Comparison of ENCODE assay signal across 13 cellular contexts in the genomic region with DNA sequence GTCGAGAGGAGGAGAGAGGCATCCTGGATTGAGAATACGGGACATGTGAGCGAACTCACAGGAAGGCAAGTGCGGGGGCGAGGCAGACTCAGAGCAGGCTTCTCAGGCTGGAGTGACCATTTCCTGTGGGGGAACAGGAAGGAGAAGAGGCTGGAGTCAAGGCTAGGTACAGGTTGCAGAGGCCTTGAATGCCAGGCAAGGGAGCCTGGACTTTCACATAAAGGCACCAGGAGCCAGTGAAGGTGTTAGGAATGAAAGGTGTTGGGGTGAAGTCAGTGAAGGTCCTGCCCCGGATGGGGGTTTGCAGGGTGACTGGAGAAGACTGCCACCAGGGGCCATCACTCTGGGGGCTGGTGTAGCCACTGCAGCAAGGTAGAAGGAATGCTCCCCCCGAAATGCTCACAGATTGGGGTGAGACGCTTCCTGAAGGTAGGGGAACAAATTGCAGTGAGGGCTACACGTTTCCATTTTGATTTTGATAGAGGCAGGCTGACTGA. TPM values are rescaled to one million over a fixed set of nuclear protein-coding genes. Genes with fewer than 3 reads are reported as not detected.
A peak's percentile ranks its signal among the peaks of the same experiment; 100 is the strongest.
DNase-seq lines count a peak whose midpoint lies in the region; ATAC-seq and TF ChIP-seq lines count a peak whose summit lies in the region.
"Had no signal": no experiment of that assay in that cellular context is flagged by ENCODE, and none has a peak within 500 bp of the region (broad histone marks: within the 10 kb centered on the region; RNA-seq: fewer than 3 reads in every experiment).

No MANE protein-coding gene starts in this region.

- DNase-seq in left ventricle myocardium inferior (no peak), cardiac septum (ENCODE audit: low spot score) (no peak), epithelial cell of prostate (ENCODE audit: low read depth, low spot score) (no peak), EL (no peak)
- DNase-seq in stimulated activated CD8-positive, alpha-beta memory T cell treated with anti-CD3 and anti-CD28 coated beads, Interleukin-4, amount 100 ng/mL, for 48 hours: no peak
- DNase-seq in activated naive CD4-positive, alpha-beta T cell (lab: John Stamatoyannopoulos, UW): no peak
- DNase-seq: activated CD4-positive, alpha-beta T cell treated with anti-CD3 and anti-CD28 coated beads for 4 hours; activated T-cell treated with anti-CD3 and anti-CD28 coated beads, Interleukin-2, amount 50 U/mL, for 4 hours; naive B cell had no signal

- ATAC-seq in GM21529 (IDR thresholded peaks at IDR 0.05; ENCODE audit: unreplicated experiment): no peak
- ATAC-seq: activated T-cell treated with anti-CD3 and anti-CD28 coated beads, Interleukin-2, amount 50 U/mL, for 4 hours had no signal

- TF ChIP-seq CTCF in left ventricle myocardium inferior (IDR thresholded peaks at IDR 0.05; ENCODE audit: borderline replicate concordance): no peak

- no peak overlapping the region for H3K9ac ChIP-seq in mucosa of rectum (ENCODE audit: low read depth in 1 of 2, low read length in 2 of 2)

- H3K27me3 ChIP-seq in left ventricle myocardium inferior (ENCODE audit: low read depth) (peaks cover 5% of the 10 kb centered on the region), mucosa of rectum (ENCODE audit: control insufficient read depth in 2 of 2, insufficient read depth in 2 of 2, low read length in 2 of 2) (no peaks in the 10 kb centered on the region)
- H3K27me3 ChIP-seq: vagina had no signal

- H3K4me3 ChIP-seq in left ventricle myocardium inferior (no peak overlapping the region), mucosa of rectum (ENCODE audit: low read length in 2 of 2) (peak overlapping the region in 1 of 2 donors; percentile 1)
- H3K4me3 ChIP-seq: vagina had no signal

- H3K9me3 ChIP-seq in left ventricle myocardium inferior (replicated peaks): no peaks in the 10 kb centered on the region
- H3K9me3 ChIP-seq in mucosa of rectum (ENCODE audit: control insufficient read depth in 2 of 2, low read length in 2 of 2): no peaks in the 10 kb centered on the region
- H3K9me3 ChIP-seq: vagina had no signal

- H3K36me3 ChIP-seq in left ventricle myocardium inferior (no peaks in the 10 kb centered on the region), mucosa of rectum (ENCODE audit: control insufficient read depth in 2 of 2, insufficient read depth in 2 of 2, low read length in 2 of 2) (no peaks in the 10 kb centered on the region)
- H3K36me3 ChIP-seq: vagina had no signal

- H3K27ac ChIP-seq in left ventricle myocardium inferior (replicated peaks): peak overlapping the region; percentile 84
- H3K27ac ChIP-seq in epithelial cell of prostate: peak overlapping the region; percentile 62
- peak overlapping the region; percentile 83 to 94 for H3K27ac ChIP-seq in mucosa of rectum (ENCODE audit: low read depth in 2 of 2, low read length in 2 of 2)
- H3K27ac ChIP-seq: HL-60 had no signal

- intact Hi-C loops in left ventricle myocardium inferior (cut with micrococcal nuclease) (no loop called here), cardiac septum (cut with DNase I) (loop anchor here (2.0 kb wide), 1 partner anchor 16 kb away; no protein-coding TSS in a partner anchor)

- peaks cover 66% of the 10 kb centered on the region for H3K4me1 ChIP-seq in left ventricle myocardium inferior
- H3K4me1 ChIP-seq in mucosa of rectum (ENCODE audit: control insufficient read depth in 2 of 2, insufficient read depth in 2 of 2, low read length in 2 of 2): peaks cover 34 to 39% of the 10 kb centered on the region in 2 donors

RNA-seq across cellular contexts. Expression of gene GPRC5C, which starts 5.3 kb away (rescaled TPM):
- total RNA-seq in left ventricle myocardium inferior (32.0 TPM), cardiac septum (31.7 TPM)

RNA-seq across cellular contexts. Expression of gene CD300A, which starts 39.8 kb away (rescaled TPM):
- total RNA-seq in left ventricle myocardium inferior (1.2 TPM), cardiac septum (2.6 TPM)

RNA-seq across cellular contexts. Expression of gene GPR142, which starts 59.3 kb away (rescaled TPM):
- total RNA-seq in left ventricle myocardium inferior (not detected), cardiac septum (0.16 TPM)
- total RNA-seq: activated T-cell treated with anti-CD3 and anti-CD28 coated beads, Interleukin-2, amount 50 U/mL, for 4 hours had no signal
